In the genomic region with DNA sequence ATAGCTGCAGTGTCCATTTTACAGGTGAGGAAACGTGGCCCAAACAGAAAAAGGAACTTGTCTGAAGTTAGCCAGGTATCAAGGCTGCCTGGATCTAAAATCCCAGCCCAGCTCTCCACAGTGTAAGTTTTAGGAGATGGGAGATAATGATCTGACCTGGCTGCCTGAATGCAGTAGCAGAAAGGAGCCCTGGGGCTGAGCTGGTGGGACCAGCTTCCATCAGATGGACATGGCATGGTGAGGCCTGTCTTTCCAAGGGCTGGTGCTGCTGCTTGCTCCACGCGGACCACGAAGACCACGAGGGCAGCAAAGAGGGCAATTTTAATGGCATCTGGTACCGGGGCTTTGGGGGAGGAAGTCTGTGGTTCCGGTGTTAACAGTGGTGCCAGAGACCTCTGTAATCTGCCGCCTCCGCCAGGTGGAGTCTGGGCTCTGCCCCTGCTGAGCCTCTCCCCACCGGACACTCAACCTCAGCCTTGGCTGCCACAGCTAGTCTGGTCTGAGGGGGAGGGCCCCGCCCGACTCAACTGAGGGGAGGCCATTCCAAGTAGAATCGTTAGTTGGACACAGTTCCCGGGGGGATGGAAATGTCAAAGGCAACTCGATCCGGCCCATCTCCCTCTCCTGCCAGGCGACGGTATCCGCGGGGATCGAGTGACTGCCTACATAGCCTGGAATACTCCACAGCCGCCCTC, we compare ENCODE assay signal across 7 cellular contexts. TPM values are rescaled to one million over a fixed set of nuclear protein-coding genes. Genes with fewer than 3 reads are reported as not detected.
DNase-seq lines count a peak whose midpoint lies in the region; ATAC-seq and TF ChIP-seq lines count a peak whose summit lies in the region.

No MANE protein-coding gene starts in this region.

- TF ChIP-seq CTCF in GM12865 (IDR thresholded peaks at IDR 0.05; ENCODE audit: insufficient read depth, low read depth, low read length, missing control alignments) = peak; percentile 30
- peak; percentile 49 for TF ChIP-seq CTCF in kidney epithelial cell (IDR thresholded peaks at IDR 0.05; ENCODE audit: insufficient read depth, low read length, poor library complexity, severe bottlenecking)

- DNase-seq in GM12865 (ENCODE audit: low read depth) (peak; percentile 70), T-helper 2 cell (peak in 3 of 5 experiments; percentile 38 to 67 (median 52)), caudate nucleus (lab: John Stamatoyannopoulos, UW) (peak in 21 of 61 donors; percentile 23 to 78 (median 48)), kidney epithelial cell (ENCODE audit: low read depth) (no peak)
- peak; percentile 53 for DNase-seq in stimulated activated CD4-positive, alpha-beta T cell treated with anti-CD3 and anti-CD28 coated beads, Interleukin-15, amount 100 ng/mL, for 24 hours

- H3K27me3 ChIP-seq in HUES6 (ENCODE audit: control insufficient read depth, insufficient read depth, low read length) (peaks cover 38% of the 10 kb centered on the region), kidney epithelial cell (ENCODE audit: control insufficient read depth, insufficient read depth, low read length) (peaks cover 28% of the 10 kb centered on the region)

- H3K4me3 ChIP-seq in GM12865 (ENCODE audit: low read depth, low read length) (peak overlapping the region; percentile 72), HUES6 (ENCODE audit: low read depth, low read length) (peak overlapping the region; percentile 78), kidney epithelial cell (ENCODE audit: low read depth, low read length) (peak overlapping the region; percentile 60)

- H3K9me3 ChIP-seq in HUES6 (ENCODE audit: control insufficient read depth, insufficient read depth, low read depth, low read length) = no peaks in the 10 kb centered on the region; the same call in 1 of the 2 replicates

- ATAC-seq in HG02588 (IDR thresholded peaks at IDR 0.05; ENCODE audit: unreplicated experiment) = no peak

- H3K27ac ChIP-seq in HUES6 (ENCODE audit: low read depth, low read length) = no peak overlapping the region
- peak overlapping the region; percentile 65 for H3K27ac ChIP-seq in caudate nucleus (ENCODE audit: low read depth, low read length)

- peaks cover 22% of the 10 kb centered on the region for H3K4me1 ChIP-seq in HUES6 (ENCODE audit: control insufficient read depth, insufficient read depth, low read length)

- peak overlapping the region; percentile 43 for H3K9ac ChIP-seq in HUES6 (ENCODE audit: low read length)

- H3K36me3 ChIP-seq in HUES6 (ENCODE audit: control insufficient read depth, insufficient read depth, low read length) (peaks cover 10% of the 10 kb centered on the region), kidney epithelial cell (ENCODE audit: control insufficient read depth, insufficient read depth, low read length) (no peaks in the 10 kb centered on the region)

RNA-seq across cellular contexts. Expression of a gene that starts 0.7 kb away (rescaled TPM):
- total RNA-seq in kidney epithelial cell = 3.8 and 4.9 TPM in 2 replicates

RNA-seq across cellular contexts. Expression of a gene that starts 46.7 kb away (rescaled TPM):
- 18.1 and 30.0 TPM in 2 replicates for total RNA-seq in kidney epithelial cell

RNA-seq across cellular contexts. Expression of a gene that starts 47.0 kb away (rescaled TPM):
- 1.0 and 1.2 TPM in 2 replicates for total RNA-seq in kidney epithelial cell
